In the genomic region with DNA sequence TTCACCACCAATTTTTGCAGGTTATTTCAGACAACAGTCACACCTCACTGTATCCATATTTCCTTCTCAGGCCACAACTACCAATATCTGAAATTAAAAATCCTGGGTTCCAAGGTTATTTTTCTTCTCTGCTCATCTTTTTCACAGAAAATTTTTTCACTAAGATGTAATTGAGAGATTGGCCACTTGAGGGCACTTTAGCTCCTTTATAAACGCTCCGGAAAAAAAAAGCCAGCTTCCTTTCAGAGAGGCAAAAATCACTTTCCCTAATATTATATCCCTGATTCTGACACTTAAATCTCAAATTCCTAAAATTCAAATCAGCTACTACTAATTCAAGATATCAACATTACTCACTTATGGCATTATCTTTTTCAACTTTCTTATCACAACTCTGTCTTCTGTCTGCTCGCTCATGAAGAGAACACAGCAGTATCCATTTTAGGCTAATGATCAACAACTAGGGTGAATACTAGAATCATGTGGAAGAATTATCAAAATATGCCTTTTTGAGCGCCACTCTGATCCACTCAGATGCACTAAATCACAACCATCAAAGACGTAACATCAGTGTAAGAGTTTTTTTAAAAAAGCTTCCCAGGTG, we compare ENCODE assay signal across 8 cellular contexts.
DNase-seq lines count a peak whose midpoint lies in the region; ATAC-seq and TF ChIP-seq lines count a peak whose summit lies in the region.

No MANE protein-coding gene starts in this region.

- H3K27ac ChIP-seq in SK-N-SH (ENCODE audit: low read depth in 2 of 2, low read length in 1 of 2), result no peak overlapping the region
- no peak overlapping the region for H3K27ac ChIP-seq in gastrocnemius medialis

- no peaks in the 10 kb centered on the region for H3K79me2 ChIP-seq in SK-N-SH (ENCODE audit: insufficient read depth)

- H3K27me3 ChIP-seq in SK-N-SH (ENCODE audit: insufficient read depth), result no peaks in the 10 kb centered on the region
- no peaks in the 10 kb centered on the region for H3K27me3 ChIP-seq in gastrocnemius medialis

- TF ChIP-seq CTCF in SK-N-SH (IDR thresholded peaks at IDR 0.05) (peak; percentile 75), foreskin fibroblast (IDR thresholded peaks at IDR 0.05; ENCODE audit: low read depth, low read length) (peak; percentile 34), gastrocnemius medialis (IDR thresholded peaks at IDR 0.05 in 4 of 5, conservative IDR thresholded peaks at IDR 0.05 in 1 of 5) (peak in 4 of 5 experiments; percentile 22 to 60 (median 48))

- H3K4me3 ChIP-seq in SK-N-SH (ENCODE audit: low read depth in 2 of 2, low read length in 1 of 2) (no peak overlapping the region), foreskin fibroblast (ENCODE audit: low read depth in 1 of 2, low read length in 2 of 2) (no peak overlapping the region), gastrocnemius medialis (no peak overlapping the region)

- no peak for TF ChIP-seq POLR2A in gastrocnemius medialis (IDR thresholded peaks at IDR 0.05)

- no peak overlapping the region for H3K4me2 ChIP-seq in SK-N-SH

- WGBS in SK-N-SH (ENCODE audit: low lambda C conversion rate), result 36% methylated on average over 5 of the region's 5 CpGs

- DNase-seq in EH (ENCODE audit: low read depth) (peak; percentile 44), LoVo (ENCODE audit: low spot score) (peak; percentile 42), SK-N-SH (peak; percentile 27), foreskin fibroblast (peak in 1 of 2 donors; percentile 63), gastrocnemius medialis (no peak)
- no peak for DNase-seq in activated CD8-positive, alpha-beta memory T cell treated with anti-CD3 and anti-CD28 coated beads for 24 hours

- no peak overlapping the region for H2AFZ ChIP-seq in SK-N-SH (ENCODE audit: low read depth)

- peaks cover 2% of the 10 kb centered on the region for H3F3A ChIP-seq in SK-N-SH (replicated peaks; ENCODE audit: insufficient read depth)

- peak; percentile 85 for TF ChIP-seq RAD21 in SK-N-SH (IDR thresholded peaks at IDR 0.05; ENCODE audit: low read length)

- H3K4me1 ChIP-seq in SK-N-SH (ENCODE audit: control insufficient read depth in 1 of 2, insufficient read depth in 2 of 2, low read depth in 1 of 2, low read length in 1 of 2) (peaks cover 0 to 5% of the 10 kb centered on the region in 2 experiments; a peak in 2 of 4 replicates), gastrocnemius medialis (no peaks in the 10 kb centered on the region)

- H3K9ac ChIP-seq in SK-N-SH, result no peak overlapping the region

- H3K9me3 ChIP-seq in SK-N-SH, result no peaks in the 10 kb centered on the region; the same call in 1 of the 2 replicates
- no peaks in the 10 kb centered on the region for H3K9me3 ChIP-seq in gastrocnemius medialis

- H3K36me3 ChIP-seq in SK-N-SH (replicated peaks in 1 of 2; ENCODE audit: control insufficient read depth in 1 of 2, insufficient read depth in 2 of 2, low read length in 1 of 2) (no peaks in the 10 kb centered on the region), gastrocnemius medialis (no peaks in the 10 kb centered on the region)

- in situ Hi-C loops in gastrocnemius medialis (cut with MboI; ENCODE audit: low sequenced_read_pairs in 4 of 4), result loop anchor here (10.0 to 25.0 kb wide), 4 partner anchors 111 to 541 kb away; no protein-coding TSS in a partner anchor

- no peak for TF ChIP-seq EP300 in SK-N-SH (IDR thresholded peaks at IDR 0.05; ENCODE audit: borderline replicate concordance in 1 of 2, low read depth in 1 of 2, low read length in 1 of 2)

- POLR2A ChIA-PET in SK-N-SH (lab: Yijun Ruan, JAX), result no interaction called here

- H4K20me1 ChIP-seq in SK-N-SH (ENCODE audit: insufficient read depth), result no peaks in the 10 kb centered on the region

- intact Hi-C loops in gastrocnemius medialis (cut with DNase I; ENCODE audit: low total_unique reads), result no loop called here

- CTCF ChIA-PET in SK-N-SH (lab: Yijun Ruan, JAX), result interaction anchor here (0.6 to 5.1 kb wide), 37 partner anchors 11 to 649 kb away, joined by 3 to 107 read pairs (median 4); partner anchors contain the start of genes RGS2, RO60 and UCHL5

- H3K9me2 ChIP-seq in SK-N-SH, result no peaks in the 10 kb centered on the region

- ATAC-seq in gastrocnemius medialis, result no peak
- ATAC-seq in GM18519 (IDR thresholded peaks at IDR 0.05; ENCODE audit: low FRiP score, unreplicated experiment), result no peak
- ATAC-seq in HG03159 (IDR thresholded peaks at IDR 0.05; ENCODE audit: unreplicated experiment), result no peak

TF ChIP-seq in SK-N-SH, 30 proteins besides CTCF, POLR2A, EP300 and RAD21:
- TF ChIP-seq RCOR1 (IDR thresholded peaks at IDR 0.05; ENCODE audit: low read length) (no peak), SMC3 (IDR thresholded peaks at IDR 0.05; ENCODE audit: low read depth, low read length) (peak; percentile 60)

Comparison
In these comparisons a context has a peak if more than half of its experiments do, and no peak if none do; other contexts are left out.
1. DNase-seq: peak in EH (single experiment), LoVo (single experiment) and SK-N-SH (single experiment); none in gastrocnemius medialis (0 of 2) and activated CD8-positive, alpha-beta memory T cell treated with anti-CD3 and anti-CD28 coated beads for 24 hours (single experiment).
2. Peak in every context shown above with its lines, with median percentiles within 50 percentile points of each other: CTCF ChIP-seq.